ENCODE assay signal across 1 cellular context in the genomic region with DNA sequence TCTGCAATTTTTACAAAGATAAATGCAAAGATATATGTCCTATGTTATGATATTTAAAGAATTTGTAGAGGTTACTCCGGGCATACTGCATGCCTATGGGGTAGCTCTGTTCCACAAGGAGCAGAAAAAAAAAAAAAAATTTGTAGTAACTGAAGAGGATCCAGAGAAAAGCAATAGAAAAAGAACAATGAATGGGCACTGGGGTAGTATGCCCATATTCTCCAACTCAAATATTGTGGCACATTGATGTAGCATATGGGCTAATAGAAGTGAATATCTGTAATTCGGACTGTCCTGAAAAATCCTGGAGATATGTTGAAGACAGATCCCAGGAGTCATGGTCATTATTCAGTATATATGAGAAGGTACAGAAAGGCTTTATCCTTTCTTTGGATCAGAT.
TF ChIP-seq lines count a peak whose summit lies in the region.

No MANE protein-coding gene starts in this region.

TF ChIP-seq in H1, 55 proteins besides CTCF, POLR2A, EP300 and RAD21:
- TF ChIP-seq, protein P1, sequence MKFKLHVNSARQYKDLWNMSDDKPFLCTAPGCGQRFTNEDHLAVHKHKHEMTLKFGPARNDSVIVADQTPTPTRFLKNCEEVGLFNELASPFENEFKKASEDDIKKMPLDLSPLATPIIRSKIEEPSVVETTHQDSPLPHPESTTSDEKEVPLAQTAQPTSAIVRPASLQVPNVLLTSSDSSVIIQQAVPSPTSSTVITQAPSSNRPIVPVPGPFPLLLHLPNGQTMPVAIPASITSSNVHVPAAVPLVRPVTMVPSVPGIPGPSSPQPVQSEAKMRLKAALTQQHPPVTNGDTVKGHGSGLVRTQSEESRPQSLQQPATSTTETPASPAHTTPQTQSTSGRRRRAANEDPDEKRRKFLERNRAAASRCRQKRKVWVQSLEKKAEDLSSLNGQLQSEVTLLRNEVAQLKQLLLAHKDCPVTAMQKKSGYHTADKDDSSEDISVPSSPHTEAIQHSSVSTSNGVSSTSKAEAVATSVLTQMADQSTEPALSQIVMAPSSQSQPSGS (IDR thresholded peaks at IDR 0.05; ENCODE audit: low read length): no peak; the same call in 1 of the 2 replicates
- no peak for TF ChIP-seq SP1 (IDR thresholded peaks at IDR 0.05; ENCODE audit: low read depth, low read length)
